Comparison of ENCODE assay signal across 8 cellular contexts in genomic region chr9:70421020-70421271, GRCh38. TPM values are rescaled to one million over a fixed set of nuclear protein-coding genes. Genes with fewer than 3 reads are reported as not detected.
DNase-seq lines count a peak whose midpoint lies in the region; FAIRE-seq and TF ChIP-seq lines count a peak whose summit lies in the region.

No MANE protein-coding gene starts in this region.

- TF ChIP-seq CTCF in DOHH2 (IDR thresholded peaks at IDR 0.05; ENCODE audit: low read depth, low read length, poor library complexity, severe bottlenecking): no peak
- no peak for TF ChIP-seq CTCF in endothelial cell of umbilical vein (IDR thresholded peaks at IDR 0.05; ENCODE audit: extremely low read depth in 1 of 2, insufficient read depth in 1 of 2, low read depth in 1 of 2, low read length in 2 of 2)
- no peak for TF ChIP-seq CTCF in parathyroid adenoma (IDR thresholded peaks at IDR 0.05)

- FAIRE-seq in endothelial cell of umbilical vein (lab: Jason Lieb, UNC): no peak

- dilution Hi-C loops in endothelial cell of umbilical vein (cut with MboI; ENCODE audit: extremely low pct_ligation_motif_present, low sequenced_read_pairs): no loop called here

- peak overlapping the region; percentile 99 for H3K4me2 ChIP-seq in DOHH2 (ENCODE audit: low read length)
- peak overlapping the region; percentile 46 for H3K4me2 ChIP-seq in endothelial cell of umbilical vein (ENCODE audit: insufficient read depth, low read length)
- H3K4me2 ChIP-seq in parathyroid adenoma (ENCODE audit: low read length): peak overlapping the region; percentile 99

- POLR2A ChIA-PET in endothelial cell of umbilical vein (lab: Charles Lee): interaction anchor here (0.5 to 3.3 kb wide), 10 partner anchors 10 to 445 kb away, joined by 3 to 20 read pairs (median 6); no protein-coding TSS in a partner anchor

- H3K27me3 ChIP-seq in DOHH2 (ENCODE audit: control insufficient read depth, low read length): peaks cover 18% of the 10 kb centered on the region
- H3K27me3 ChIP-seq in SJCRH30: no peaks in the 10 kb centered on the region
- H3K27me3 ChIP-seq in endothelial cell of umbilical vein (ENCODE audit: control insufficient read depth in 2 of 2, insufficient read depth in 2 of 2, low read length in 2 of 2): no peaks in the 10 kb centered on the region
- no peaks in the 10 kb centered on the region for H3K27me3 ChIP-seq in parathyroid adenoma (ENCODE audit: control insufficient read depth, insufficient read depth, low read length)

- peaks cover 40% of the 10 kb centered on the region for H3F3A ChIP-seq in DOHH2 (ENCODE audit: control insufficient read depth, insufficient read depth)

- H3K9me1 ChIP-seq in endothelial cell of umbilical vein (replicated peaks; ENCODE audit: control insufficient read depth, extremely low read depth, insufficient read depth, low read length): no peaks in the 10 kb centered on the region

- no TSS peak for BruUV-seq in endothelial cell of umbilical vein (replicated peaks; lab: Mats Ljungman, UMichigan)

- H3K9me2 ChIP-seq in DOHH2 (replicated peaks; ENCODE audit: control insufficient read depth, low read length): no peaks in the 10 kb centered on the region

- H3K27ac ChIP-seq in DOHH2 (ENCODE audit: low read depth, low read length) (peak overlapping the region; percentile 72), SJCRH30 (peak overlapping the region; percentile 100), endothelial cell of umbilical vein (ENCODE audit: insufficient read depth, low read depth, low read length) (peak overlapping the region; percentile 96), parathyroid adenoma (peak overlapping the region; percentile 100)

- DNase-seq in SJCRH30 (no peak), endothelial cell of umbilical vein (ENCODE audit: low read depth, low spot score) (no peak), D341Med (ENCODE audit: low spot score) (no peak), DMS79 (lab: John Stamatoyannopoulos, UW) (no peak), NCI-H1092 treated with DMSO at 0.1 percent for 48 hours (lab: John Stamatoyannopoulos, UW) (no peak)
- DNase-seq in stimulated activated CD4-positive, alpha-beta T cell treated with anti-CD3 and anti-CD28 coated beads, Interleukin-1b, Interleukin-23, amount 100 ng/mL, for 48 hours: no peak

- H3K79me2 ChIP-seq in DOHH2 (ENCODE audit: control insufficient read depth, low read length): no peaks in the 10 kb centered on the region
- no peaks in the 10 kb centered on the region for H3K79me2 ChIP-seq in endothelial cell of umbilical vein (ENCODE audit: control insufficient read depth, insufficient read depth, low read length)
- H3K79me2 ChIP-seq in parathyroid adenoma: no peaks in the 10 kb centered on the region

- CTCF ChIA-PET in endothelial cell of umbilical vein (lab: Charles Lee): interaction anchor here (0.6 to 5.6 kb wide), 8 partner anchors 14 to 181 kb away, joined by 3 to 76 read pairs (median 4); no protein-coding TSS in a partner anchor

- H3K4me3 ChIP-seq in DOHH2 (ENCODE audit: low read length) (peak overlapping the region; percentile 94), SJCRH30 (peak overlapping the region; percentile 77), endothelial cell of umbilical vein (replicated peaks in 1 of 3; ENCODE audit: insufficient read depth in 1 of 3, low read depth in 1 of 3, low read length in 3 of 3) (no peak overlapping the region), parathyroid adenoma (ENCODE audit: low read depth, low read length) (peak overlapping the region; percentile 79)

- no peak for TF ChIP-seq POLR2A in endothelial cell of umbilical vein (IDR thresholded peaks at IDR 0.05; ENCODE audit: low read depth, low read length)

- H2AFZ ChIP-seq in endothelial cell of umbilical vein (ENCODE audit: low read depth, low read length): no peak overlapping the region
- H2AFZ ChIP-seq in parathyroid adenoma: peak overlapping the region; percentile 68

- H3K9me3 ChIP-seq in DOHH2 (ENCODE audit: control insufficient read depth, insufficient read depth, low read length) (no peaks in the 10 kb centered on the region), SJCRH30 (replicated peaks) (no peaks in the 10 kb centered on the region), endothelial cell of umbilical vein (replicated peaks; ENCODE audit: control insufficient read depth, insufficient read depth, low read length) (no peaks in the 10 kb centered on the region), parathyroid adenoma (ENCODE audit: control insufficient read depth, low read length) (no peaks in the 10 kb centered on the region)

- H4K20me1 ChIP-seq in DOHH2 (ENCODE audit: control insufficient read depth, insufficient read depth, low read depth, low read length): no peaks in the 10 kb centered on the region
- no peaks in the 10 kb centered on the region for H4K20me1 ChIP-seq in endothelial cell of umbilical vein (replicated peaks; ENCODE audit: control insufficient read depth, extremely low read depth, insufficient read depth, low read length)

- H3K36me3 ChIP-seq in DOHH2 (ENCODE audit: control insufficient read depth, low read length) (no peaks in the 10 kb centered on the region), SJCRH30 (no peaks in the 10 kb centered on the region), endothelial cell of umbilical vein (ENCODE audit: control insufficient read depth in 2 of 2, extremely low read depth in 1 of 2, insufficient read depth in 2 of 2, low read length in 2 of 2) (no peaks in the 10 kb centered on the region), parathyroid adenoma (ENCODE audit: control insufficient read depth, insufficient read depth, low read length) (no peaks in the 10 kb centered on the region)

- H3K4me1 ChIP-seq in DOHH2 (ENCODE audit: control insufficient read depth, low read length) (peaks cover 32% of the 10 kb centered on the region), SJCRH30 (peaks cover 8% of the 10 kb centered on the region), endothelial cell of umbilical vein (ENCODE audit: control insufficient read depth, extremely low read depth, insufficient read depth, low read length) (peaks cover 28% of the 10 kb centered on the region), parathyroid adenoma (peaks cover 15% of the 10 kb centered on the region)

- H3K9ac ChIP-seq in endothelial cell of umbilical vein (replicated peaks; ENCODE audit: extremely low read depth, insufficient read depth, low read length) (peak overlapping the region; percentile 95), parathyroid adenoma (peak overlapping the region; percentile 97)

- intact Hi-C loops in endothelial cell of umbilical vein (cut with micrococcal nuclease): loop anchor here (2.0 kb wide), 1 partner anchor 30 kb away; no protein-coding TSS in a partner anchor

TF ChIP-seq in endothelial cell of umbilical vein, 7 proteins besides CTCF, POLR2A, EP300 and RAD21:
- TF ChIP-seq GATA2 (IDR thresholded peaks at IDR 0.05; ENCODE audit: insufficient read depth, insufficient read length, low read depth, low read length) (no peak), POLR2AphosphoS5 (IDR thresholded peaks at IDR 0.05; ENCODE audit: insufficient read depth, low read depth, low read length) (no peak), MYC (IDR thresholded peaks at IDR 0.05; ENCODE audit: low read depth, low read length) (no peak), FOS (IDR thresholded peaks at IDR 0.05; ENCODE audit: borderline replicate concordance, insufficient read depth, low read length) (no peak), JUN (IDR thresholded peaks at IDR 0.05; ENCODE audit: borderline replicate concordance, insufficient read depth, insufficient read length, low read depth) (no peak), MAX (IDR thresholded peaks at IDR 0.05; ENCODE audit: insufficient read depth, insufficient read length) (no peak), EZH2 (IDR thresholded peaks at IDR 0.05; ENCODE audit: borderline replicate concordance, low read depth, low read length, severe bottlenecking) (no peak)

RNA-seq across cellular contexts. Expression of gene KLF9, which starts 6.5 kb away (rescaled TPM):
- 13.4 and 14.4 TPM in 2 replicates for total RNA-seq in SJCRH30 (2014; rRNA removed; shearing (Covaris generic))
- total RNA-seq in endothelial cell of umbilical vein: 17.2 and 23.1 TPM in 2 replicates
- polyA plus RNA-seq in endothelial cell of umbilical vein: 6.6 and 7.3 TPM in 2 replicates
- polyA plus RNA-seq in endothelial cell of umbilical vein (2011; cell fraction: cytosol; rRNA removed): 9.9 and 12.0 TPM in 2 replicates
- 13.0 and 15.9 TPM in 2 replicates for polyA plus RNA-seq in endothelial cell of umbilical vein (2011; cell fraction: nucleus; rRNA removed)
- polyA plus RNA-seq in endothelial cell of umbilical vein (2012): 11.0 and 16.4 TPM in 2 replicates
- 10.0 and 12.9 TPM in 2 replicates for polyA minus RNA-seq in endothelial cell of umbilical vein
- 2.4 TPM for polyA minus RNA-seq in endothelial cell of umbilical vein (2011; cell fraction: cytosol; rRNA and poly(A)+ RNA removed)
- 20.2 and 29.8 TPM in 2 replicates for polyA minus RNA-seq in endothelial cell of umbilical vein (2011; cell fraction: nucleus; rRNA and poly(A)+ RNA removed)

Comparison
In these comparisons a context has a peak if more than half of its experiments do, and no peak if none do; other contexts are left out.
1. H3K4me2 ChIP-seq: peak in every context shown above with its lines; median percentile 99 in DOHH2; 99 in parathyroid adenoma; 46 in endothelial cell of umbilical vein.
2. H3K4me3 ChIP-seq: peak in DOHH2 (single experiment), SJCRH30 (single experiment) and parathyroid adenoma (single experiment); none in endothelial cell of umbilical vein (0 of 3).
3. Peak in every context shown above with its lines, with median percentiles within 50 percentile points of each other: H3K27ac ChIP-seq.